Comparison of ENCODE assay signal across 30 cellular contexts in genomic region chr5:141543053-141543452, GRCh38. TPM values are rescaled to one million over a fixed set of nuclear protein-coding genes. Genes with fewer than 3 reads are reported as not detected.
"Had no signal": no experiment of that assay in that cellular context is flagged by ENCODE, and none has a peak within 500 bp of the region (broad histone marks: within the 10 kb centered on the region; RNA-seq: fewer than 3 reads in every experiment).

No MANE protein-coding gene starts in this region.

- H3K4me3 Mint-ChIP-seq: activated B cell treated with CpG ODN at 0.5 μM for 24 hours; activated CD8-positive, alpha-beta T cell treated with anti-CD3 and anti-CD28 coated beads for 36 hours; activated naive CD8-positive, alpha-beta T cell; activated T-cell treated with anti-CD3 and anti-CD28 coated beads, Interleukin-2, amount 50 U/mL, for 4 hours; activated T-helper 17 cell treated with anti-CD3 and anti-CD28 coated beads, Interleukin-2, amount 50 U/mL, for 72 hours; endodermal cell; T-helper 17 cell; T-helper 2 cell treated with Interferon-gamma antibody and Interleukin-4, amounts not matched to agents 5 μg/mL and 100 μg/mL, for 36 hours had no signal

- H3K27ac Mint-ChIP-seq: activated B cell treated with CpG ODN at 0.5 μM for 24 hours; activated CD8-positive, alpha-beta T cell treated with anti-CD3 and anti-CD28 coated beads for 36 hours; activated naive CD8-positive, alpha-beta T cell; endodermal cell; T-helper 17 cell; T-helper 2 cell treated with Interferon-gamma antibody and Interleukin-4, amounts not matched to agents 5 μg/mL and 100 μg/mL, for 36 hours had no signal

- H3K4me1 ChIP-seq: colonic mucosa had no signal

- H3K36me3 ChIP-seq: colonic mucosa had no signal

- DNase-seq: activated B cell treated with CpG ODN at 0.5 μM for 24 hours; activated CD4-positive, alpha-beta T cell treated with anti-CD3 and anti-CD28 coated beads for 48 hours; activated CD4-positive, alpha-beta T cell treated with anti-CD3 and anti-CD28 coated beads, Interleukin-2, amount 50 U/mL, for 1 hour; activated CD4-positive, alpha-beta T cell treated with anti-CD3 and anti-CD28 coated beads, Interleukin-2, amount 50 U/mL, for 48 hours; activated CD8-positive, alpha-beta memory T cell treated with anti-CD3 and anti-CD28 coated beads for 24 hours; activated CD8-positive, alpha-beta T cell treated with anti-CD3 and anti-CD28 coated beads for 36 hours; activated effector memory CD4-positive, alpha-beta T cell treated with Interleukin-2 at 50 U/mL for 16 hours; activated gamma-delta T cell treated with Interleukin-2 at 50 U/mL for 16 hours; activated naive CD4-positive, alpha-beta T cell treated with anti-CD3 and anti-CD28 coated beads, Interleukin-2, amount 50 U/mL, for 16 hours; activated naive CD4-positive, alpha-beta T cell treated with Interleukin-2 at 50 U/mL for 16 hours; activated T-cell treated with anti-CD3 and anti-CD28 coated beads, Interleukin-2, amount 50 U/mL, for 4 hours; amniotic stem cell; anterior cingulate cortex; brain microvascular endothelial cell; caudate nucleus; cerebellar nuclear complex; colonic mucosa; effector memory CD4-positive, alpha-beta T cell; endodermal cell; esophagus squamous epithelium; foreskin fibroblast; head of caudate nucleus; T-helper 1 cell; T-helper 17 cell; T1000; WERI-Rb-1 had no signal

- H3K4me3 ChIP-seq: colonic mucosa, esophagus squamous epithelium had no signal

- H3K9me3 ChIP-seq: colonic mucosa had no signal

- ATAC-seq: activated CD4-positive, CD25-positive, alpha-beta regulatory T cell treated with anti-CD3 and anti-CD28 coated beads, Interleukin-2, amount 50 U/mL, for 24 hours; activated CD8-positive, alpha-beta T cell treated with anti-CD3 and anti-CD28 coated beads for 36 hours; activated T-cell treated with anti-CD3 and anti-CD28 coated beads, Interleukin-2, amount 50 U/mL, for 4 hours; activated T-helper 17 cell treated with anti-CD3 and anti-CD28 coated beads, Interleukin-2, amount 50 U/mL, for 72 hours; T-helper 17 cell had no signal

- H3K27me3 ChIP-seq: brain microvascular endothelial cell, colonic mucosa, esophagus squamous epithelium had no signal

- H3K4me1 Mint-ChIP-seq: activated T-helper 17 cell treated with anti-CD3 and anti-CD28 coated beads, Interleukin-2, amount 50 U/mL, for 72 hours; endodermal cell had no signal

- H3K27me3 Mint-ChIP-seq: activated B cell treated with CpG ODN at 0.5 μM for 24 hours; activated CD8-positive, alpha-beta T cell treated with anti-CD3 and anti-CD28 coated beads for 36 hours; activated naive CD8-positive, alpha-beta T cell; activated T-helper 17 cell treated with anti-CD3 and anti-CD28 coated beads, Interleukin-2, amount 50 U/mL, for 72 hours; T-helper 17 cell had no signal

- H3K27ac ChIP-seq: brain microvascular endothelial cell, colonic mucosa, esophagus squamous epithelium, WERI-Rb-1 had no signal

RNA-seq across cellular contexts. Expression of gene PCDHGC5, which starts 54.2 kb away (rescaled TPM):
- total RNA-seq: activated CD8-positive, alpha-beta T cell treated with anti-CD3 and anti-CD28 coated beads for 36 hours; activated T-cell treated with anti-CD3 and anti-CD28 coated beads, Interleukin-2, amount 50 U/mL, for 4 hours; activated T-helper 17 cell treated with anti-CD3 and anti-CD28 coated beads, Interleukin-2, amount 50 U/mL, for 72 hours; T-helper 17 cell had no signal

RNA-seq across cellular contexts. Expression of gene PCDHGC4, which starts 58.2 kb away (rescaled TPM):
- total RNA-seq: activated CD8-positive, alpha-beta T cell treated with anti-CD3 and anti-CD28 coated beads for 36 hours; activated T-cell treated with anti-CD3 and anti-CD28 coated beads, Interleukin-2, amount 50 U/mL, for 4 hours; activated T-helper 17 cell treated with anti-CD3 and anti-CD28 coated beads, Interleukin-2, amount 50 U/mL, for 72 hours; T-helper 17 cell had no signal
